8 cellular contexts compared by ENCODE assay signal in genomic region chr20:4952229-4952628, GRCh38.
"Had no signal": no experiment of that assay in that cellular context is flagged by ENCODE, and none has a peak within 500 bp of the region (broad histone marks: within the 10 kb centered on the region; RNA-seq: fewer than 3 reads in every experiment).

No MANE protein-coding gene starts in this region.

- H3K9ac ChIP-seq: KMS-11 had no signal

- H3K27ac ChIP-seq: HL-60, KMS-11 had no signal

- DNase-seq: H9, HCEC 1CT, IMR-90, Karpas-422, KBM-7 had no signal

- H3K4me2 ChIP-seq: GM23338, KMS-11 had no signal

- H3K4me3 ChIP-seq: GM23338 had no signal

- ATAC-seq: GM23338 had no signal

- H2AFZ ChIP-seq: GM23338 had no signal

- H3K9me3 Mint-ChIP-seq: GM23338, H9 had no signal

- H3K27ac Mint-ChIP-seq: GM23338, H9 had no signal

- H3K4me3 Mint-ChIP-seq: GM23338, H9 had no signal
